ENCODE assay signal across 9 cellular contexts in genomic region chr9:97853056-97853843, GRCh38. TPM values are rescaled to one million over a fixed set of nuclear protein-coding genes. Genes with fewer than 3 reads are reported as not detected.
DNase-seq lines count a peak whose midpoint lies in the region; FAIRE-seq and TF ChIP-seq lines count a peak whose summit lies in the region.
"Had no signal": no experiment of that assay in that cellular context is flagged by ENCODE, and none has a peak within 500 bp of the region (broad histone marks: within the 10 kb centered on the region; RNA-seq: fewer than 3 reads in every experiment).

Gene FOXE1 (plus strand): TSS chr9:97853226. CDS start chr9:97853915, 689 bp downstream.

- 1% methylated on average over 83 of the region's 83 CpGs for WGBS in ectodermal cell, 2 experiments

- H3K27me3 ChIP-seq in HUES6 (ENCODE audit: control insufficient read depth, insufficient read depth, low read length) (peaks cover 100% of the 10 kb centered on the region), ectodermal cell (ENCODE audit: control insufficient read depth, insufficient read depth, low read length, poor library complexity, severe bottlenecking) (peaks cover 100% of the 10 kb centered on the region)

- FAIRE-seq in H54 (lab: Jason Lieb, UNC), result no peak
- FAIRE-seq: GM19239 had no signal

- H3K9me3 Mint-ChIP-seq in CD14-positive monocyte, result peaks cover 0 to 58% (median 26%) of the 10 kb centered on the region in 7 donors
- no peaks in the 10 kb centered on the region for H3K9me3 Mint-ChIP-seq in neural crest cell

- TF ChIP-seq POLR2A in H54 (IDR thresholded peaks at IDR 0.05; ENCODE audit: low read depth, low read length), result no peak

- H3K36me3 ChIP-seq in HUES6 (ENCODE audit: control insufficient read depth, insufficient read depth, low read length), result no peaks in the 10 kb centered on the region
- no peaks in the 10 kb centered on the region for H3K36me3 ChIP-seq in ectodermal cell (ENCODE audit: control insufficient read depth, insufficient read depth, low read length)

- H3K4me3 ChIP-seq in HUES6 (ENCODE audit: low read depth, low read length) (peak within 1 kb of the TSS; percentile 57), ectodermal cell (ENCODE audit: insufficient read depth, low read depth, low read length) (peak within 1 kb of the TSS; percentile 23)

- intact Hi-C loops in CD14-positive monocyte (cut with micrococcal nuclease), result no loop called here
- intact Hi-C loops in posterior vena cava (cut with DNase I), result no loop called here

- no peaks in the 10 kb centered on the region for H3K9me3 ChIP-seq in HUES6 (ENCODE audit: control insufficient read depth, insufficient read depth, low read depth, low read length)
- H3K9me3 ChIP-seq in ectodermal cell (ENCODE audit: control insufficient read depth, low read length), result no peaks in the 10 kb centered on the region

- peaks cover 36% of the 10 kb centered on the region for H3K4me1 ChIP-seq in HUES6 (ENCODE audit: control insufficient read depth, insufficient read depth, low read length)
- no peaks in the 10 kb centered on the region for H3K4me1 ChIP-seq in ectodermal cell (ENCODE audit: control insufficient read depth, insufficient read depth, low read length)

- H3K4me3 Mint-ChIP-seq in CD14-positive monocyte, result peak within 1 kb of the TSS; percentile 87 to 91
- peak within 1 kb of the TSS; percentile 87 for H3K4me3 Mint-ChIP-seq in neural crest cell

- H3K9ac ChIP-seq in HUES6 (ENCODE audit: low read length), result no peak within 1 kb of the TSS

- H3K36me3 Mint-ChIP-seq in CD14-positive monocyte, result peaks cover 7 to 11% of the 10 kb centered on the region in 2 donors
- H3K36me3 Mint-ChIP-seq in neural crest cell (ENCODE audit: low read depth), result peaks cover 3% of the 10 kb centered on the region

- DNase-seq in CD14-positive monocyte (ENCODE audit: low spot score) (no peak), neural crest cell (ENCODE audit: low read depth, low spot score) (no peak), SHP77 (lab: John Stamatoyannopoulos, UW) (no peak), H54 (ENCODE audit: insufficient read length, low spot score) (no peak), RKO (ENCODE audit: low spot score) (no peak), posterior vena cava (ENCODE audit: low spot score) (no peak)

- H3K27me3 Mint-ChIP-seq in CD14-positive monocyte (ENCODE audit: low read depth in 3 of 3) (peaks cover 89 to 95% (median 91%) of the 10 kb centered on the region in 3 donors), neural crest cell (ENCODE audit: low read depth) (peaks cover 92% of the 10 kb centered on the region)

- H3K27ac Mint-ChIP-seq in CD14-positive monocyte (no peak within 1 kb of the TSS), neural crest cell (ENCODE audit: unreplicated experiment) (no peak within 1 kb of the TSS)

- H3K4me1 Mint-ChIP-seq in CD14-positive monocyte (peaks cover 38% of the 10 kb centered on the region), neural crest cell (peaks cover 8% of the 10 kb centered on the region)

- TF ChIP-seq CTCF in CD14-positive monocyte (IDR thresholded peaks at IDR 0.05), result no peak
- no peak for TF ChIP-seq CTCF in neural crest cell (conservative IDR thresholded peaks at IDR 0.05)

- no peak within 1 kb of the TSS for H3K27ac ChIP-seq in HUES6 (ENCODE audit: low read depth, low read length)
- no peak within 1 kb of the TSS for H3K27ac ChIP-seq in ectodermal cell (ENCODE audit: insufficient read depth, low read depth, low read length, poor library complexity, severe bottlenecking)

RNA-seq across cellular contexts. Expression of gene FOXE1, which starts in this region (rescaled TPM):
- not detected for polyA plus RNA-seq in CD14-positive monocyte
- polyA plus RNA-seq in ectodermal cell (2013, experiment 1 of 4), result not detected
- not detected for polyA plus RNA-seq in ectodermal cell (2013, experiment 2 of 4)
- not detected for polyA plus RNA-seq in ectodermal cell (2013, experiment 3 of 4)
- polyA plus RNA-seq in ectodermal cell (2013, experiment 4 of 4), result not detected
- 0.09 TPM in 1 of 2 replicates, not detected in the other for total RNA-seq in neural crest cell
- not detected for total RNA-seq in posterior vena cava
